ENCODE assay signal across 9 cellular contexts in the genomic region with DNA sequence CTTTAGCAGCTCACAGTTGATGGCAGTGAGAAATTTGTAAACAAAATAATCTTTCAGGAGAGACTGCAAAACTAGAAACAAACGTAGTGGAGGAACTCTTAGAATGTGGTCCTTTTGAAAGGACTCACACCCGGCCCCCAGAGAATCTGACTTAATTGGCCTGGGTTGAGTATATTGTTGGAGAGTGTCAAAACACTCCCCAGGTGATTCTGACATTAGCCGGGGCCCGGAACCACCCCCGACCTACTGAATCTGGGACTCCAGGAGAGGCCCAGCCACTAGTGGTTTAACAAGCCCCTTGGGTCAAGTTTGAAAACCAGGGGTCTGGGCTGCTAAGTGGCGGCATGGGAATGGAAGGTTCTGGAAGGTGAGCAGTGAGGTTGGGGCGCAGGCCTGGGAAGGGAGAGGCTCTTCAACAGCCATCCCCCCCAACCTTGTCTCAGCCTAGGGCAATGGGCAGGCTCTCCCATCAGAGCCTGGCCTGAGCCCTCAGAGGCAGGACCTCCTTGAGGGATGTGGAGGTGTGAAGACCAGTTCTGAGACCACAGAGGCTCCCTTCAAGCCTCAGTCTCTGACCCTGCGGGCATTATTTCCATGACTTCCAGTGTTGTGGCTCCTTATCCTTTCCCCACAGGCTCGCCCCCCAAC. TPM values are rescaled to one million over a fixed set of nuclear protein-coding genes. Genes with fewer than 3 reads are reported as not detected.
DNase-seq lines count a peak whose midpoint lies in the region; ATAC-seq, FAIRE-seq and TF ChIP-seq lines count a peak whose summit lies in the region.
"Had no signal": no experiment of that assay in that cellular context is flagged by ENCODE, and none has a peak within 500 bp of the region (broad histone marks: within the 10 kb centered on the region; RNA-seq: fewer than 3 reads in every experiment).

No MANE protein-coding gene starts in this region.

- no peaks in the 10 kb centered on the region for H3K9me3 Mint-ChIP-seq in activated T-cell treated with anti-CD3 and anti-CD28 coated beads, Interleukin-2, amount 50 U/mL, for 4 hours
- H3K9me3 Mint-ChIP-seq in activated B cell treated with CpG ODN at 0.5 μM for 24 hours, result no peaks in the 10 kb centered on the region

- no peak overlapping the region for H2AFZ ChIP-seq in HepG2 (ENCODE audit: low read length)

- H3K27me3 ChIP-seq in HepG2 (ENCODE audit: control insufficient read depth in 1 of 2, insufficient read depth in 2 of 2, low read length in 2 of 2) (peaks cover 0 to 12% of the 10 kb centered on the region in 2 experiments; a peak in 3 of 5 replicates), stomach (no peaks in the 10 kb centered on the region)

- H3K9ac ChIP-seq in HepG2 (ENCODE audit: insufficient read depth, low read depth, low read length), result no peak overlapping the region

- peak overlapping the region; percentile 71 for H3K4me2 ChIP-seq in HepG2 (ENCODE audit: low read depth, low read length)

- intact Hi-C loops in activated B cell treated with CpG ODN at 0.5 μM for 24 hours (cut with micrococcal nuclease), result loop anchor here (10.0 kb wide), 1 partner anchor 618 kb away; no protein-coding TSS in a partner anchor
- intact Hi-C loops in HepG2 (cut with micrococcal nuclease; ENCODE audit: unreplicated experiment), result no loop called here
- intact Hi-C loops in stomach (cut with DNase I; ENCODE audit: low total_unique reads), result no loop called here

- no peak for DNase-seq in activated T-cell treated with anti-CD3 and anti-CD28 coated beads, Interleukin-2, amount 50 U/mL, for 4 hours
- DNase-seq in activated T-cell treated with anti-CD3 and anti-CD28 coated beads, Interleukin-2, amount 50 U/mL, for 1 hour, result no peak
- DNase-seq in activated B cell treated with CpG ODN at 0.5 μM for 24 hours, result no peak
- DNase-seq in HepG2 (ENCODE audit: low spot score), result no peak
- DNase-seq in stomach, result no peak
- no peak for DNase-seq in NAMALWA (ENCODE audit: low spot score)
- DNase-seq in NCI-H2081 treated with DMSO at 0.1 percent for 48 hours (lab: John Stamatoyannopoulos, UW), result no peak

- peak overlapping the region; percentile 80 for H3K4me3 Mint-ChIP-seq in activated T-cell treated with anti-CD3 and anti-CD28 coated beads, Interleukin-2, amount 50 U/mL, for 4 hours
- peak overlapping the region; percentile 86 for H3K4me3 Mint-ChIP-seq in activated B cell treated with CpG ODN at 0.5 μM for 24 hours

- no peak for TF ChIP-seq RAD21 in HepG2 (CRISPR knock-in tag; IDR thresholded peaks at IDR 0.05)

- peaks cover 3% of the 10 kb centered on the region for H3K36me3 Mint-ChIP-seq in activated T-cell treated with anti-CD3 and anti-CD28 coated beads, Interleukin-2, amount 50 U/mL, for 4 hours (ENCODE audit: insufficient read depth)
- H3K36me3 Mint-ChIP-seq in activated B cell treated with CpG ODN at 0.5 μM for 24 hours (ENCODE audit: low read depth), result peaks cover 14% of the 10 kb centered on the region

- WGBS in HepG2 (ENCODE audit: low lambda C conversion rate), result 30% methylated on average over 3 of the region's 9 CpGs
- WGBS in stomach, 5 donors, result 53 to 67% (median 62%) methylated on average over 9 of the region's 9 CpGs

- ATAC-seq in activated T-cell treated with anti-CD3 and anti-CD28 coated beads, Interleukin-2, amount 50 U/mL, for 4 hours, result no peak
- no peak for ATAC-seq in activated B cell treated with CpG ODN at 0.5 μM for 24 hours (ENCODE audit: low read depth)
- ATAC-seq in HepG2, result no peak; the same call in 2 of the 3 replicates
- ATAC-seq in HG03095 (IDR thresholded peaks at IDR 0.05; ENCODE audit: unreplicated experiment), result no peak
- ATAC-seq: GM12878 had no signal

- H3K36me3 ChIP-seq in HepG2 (replicated peaks in 1 of 2; ENCODE audit: control insufficient read depth in 1 of 2, insufficient read depth in 2 of 2, low read length in 2 of 2) (no peaks in the 10 kb centered on the region), stomach (no peaks in the 10 kb centered on the region)

- H4K20me1 ChIP-seq in HepG2 (ENCODE audit: insufficient read depth, low read length), result no peaks in the 10 kb centered on the region

- in situ Hi-C loops in HepG2 (cut with HindIII; ENCODE audit: extremely low pct_ligation_motif_present, low pct_unique_long_range_greater_than_20kb), result no loop called here

- peak overlapping the region; percentile 89 for H3K27ac Mint-ChIP-seq in activated B cell treated with CpG ODN at 0.5 μM for 24 hours

- TF ChIP-seq EP300 in HepG2 (IDR thresholded peaks at IDR 0.05; ENCODE audit: low read depth in 2 of 2, low read length in 2 of 2) (no peak), HepG2 (CRISPR knock-in tag; IDR thresholded peaks at IDR 0.05; ENCODE audit: borderline replicate concordance) (no peak), stomach (IDR thresholded peaks at IDR 0.05) (no peak)

- CTCF ChIA-PET in activated B cell treated with CpG ODN at 0.5 μM for 24 hours (lab: Charles Lee), result interaction anchor here (1.2 kb wide), 1 partner anchor 22 kb away, joined by 5 read pairs; no protein-coding TSS in a partner anchor
- CTCF ChIA-PET in HepG2 (lab: Yijun Ruan, JAX; ENCODE audit: low intra/inter-chr PET ratio, low total read pairs), result no interaction called here

- TF ChIP-seq POLR2A in HepG2 (IDR thresholded peaks at IDR 0.05; ENCODE audit: insufficient read depth in 1 of 2, low read depth in 2 of 2, low read length in 2 of 2), result no peak
- TF ChIP-seq POLR2A in stomach (IDR thresholded peaks at IDR 0.05), result no peak

- POLR2A ChIA-PET in activated B cell treated with CpG ODN at 0.5 μM for 24 hours (lab: Charles Lee), result interaction anchor here (1.3 to 1.6 kb wide), 2 partner anchors 16 to 22 kb away, joined by 4 to 6 read pairs; no protein-coding TSS in a partner anchor
- POLR2A ChIA-PET in HepG2 (lab: Yijun Ruan, JAX), result no interaction called here

- no TSS peak for BruUV-seq in HepG2 (replicated peaks; lab: Mats Ljungman, UMichigan)

- TF ChIP-seq CTCF in activated B cell treated with CpG ODN at 0.5 μM for 24 hours (IDR thresholded peaks at IDR 0.05) (no peak), HepG2 (CRISPR knock-in tag; IDR thresholded peaks at IDR 0.05) (no peak), stomach (IDR thresholded peaks at IDR 0.05) (no peak)

- H3K79me2 ChIP-seq in HepG2 (ENCODE audit: insufficient read depth, low read length), result no peaks in the 10 kb centered on the region

- H3K4me1 ChIP-seq in HepG2 (ENCODE audit: insufficient read depth, low read length), result peaks cover 22% of the 10 kb centered on the region
- H3K4me1 ChIP-seq in stomach, result peaks cover under 1 to 41% (median 28%) of the 10 kb centered on the region in 4 donors

- no peak for FAIRE-seq in HepG2 (lab: Jason Lieb, UNC)
- FAIRE-seq: GM12878 had no signal

- H3K4me1 Mint-ChIP-seq in activated T-cell treated with anti-CD3 and anti-CD28 coated beads, Interleukin-2, amount 50 U/mL, for 4 hours (ENCODE audit: low read depth), result peaks cover 46% of the 10 kb centered on the region
- peaks cover 73% of the 10 kb centered on the region for H3K4me1 Mint-ChIP-seq in activated B cell treated with CpG ODN at 0.5 μM for 24 hours

- H3K27ac ChIP-seq in HepG2 (ENCODE audit: extremely low read length, insufficient read depth, low read length) (no peak overlapping the region), stomach (peak overlapping the region; percentile 81 to 91 (median 87))

- H3K27me3 Mint-ChIP-seq in activated T-cell treated with anti-CD3 and anti-CD28 coated beads, Interleukin-2, amount 50 U/mL, for 4 hours (ENCODE audit: low read depth), result no peaks in the 10 kb centered on the region
- no peaks in the 10 kb centered on the region for H3K27me3 Mint-ChIP-seq in activated B cell treated with CpG ODN at 0.5 μM for 24 hours

- H3K9me3 ChIP-seq in HepG2 (ENCODE audit: low read length), result no peaks in the 10 kb centered on the region
- H3K9me3 ChIP-seq in stomach, result no peaks in the 10 kb centered on the region

- H3K4me3 ChIP-seq in HepG2 (replicated peaks in 1 of 3; ENCODE audit: insufficient read depth in 1 of 3, low read depth in 2 of 3, low read length in 3 of 3), result no peak overlapping the region; a peak in 1 of 6 replicates
- no peak overlapping the region for H3K4me3 ChIP-seq in stomach

TF ChIP-seq in HepG2, 621 proteins besides CTCF, POLR2A, EP300 and RAD21 (continues in another document):
- no peak for TF ChIP-seq PHF8 (CRISPR knock-in tag; IDR thresholded peaks at IDR 0.05)
- 0 out of 2 replicates have a peak, but pooled peaks have one; percentile 2 for TF ChIP-seq RXRA (CRISPR knock-in tag; IDR thresholded peaks at IDR 0.05)
- 0 out of 2 replicates have a peak, but pooled peaks have one; percentile 28 for TF ChIP-seq CENPT (CRISPR knock-in tag; IDR thresholded peaks at IDR 0.05; ENCODE audit: low read depth)
- no peak for TF ChIP-seq NKX3-1 (CRISPR knock-in tag; IDR thresholded peaks at IDR 0.05)

RNA-seq across cellular contexts. Expression of a gene that starts 1.1 kb away (rescaled TPM):
- 10 to 100 TPM; 33.8 to 43.1 (median 33.9) TPM for total RNA-seq in activated T-cell treated with anti-CD3 and anti-CD28 coated beads, Interleukin-2, amount 50 U/mL, for 4 hours
- 59.9 and 60.8 TPM in 2 replicates for total RNA-seq in activated B cell treated with CpG ODN at 0.5 μM for 24 hours
- 3.0 and 3.2 TPM in 2 replicates for total RNA-seq in HepG2 (2016; rRNA removed; fragmentation: Illumina TruSeq; extraction: Trizol)
- total RNA-seq in HepG2 (2016; cell fraction: cytosol; rRNA removed; fragmentation: Illumina TruSeq; extraction: Trizol; ENCODE audit: low read depth), result 1.2 and 1.3 TPM in 2 replicates
- 2.3 and 2.7 TPM in 2 replicates for total RNA-seq in HepG2 (2016; cell fraction: insoluble cytoplasmic fraction; rRNA removed; fragmentation: Illumina TruSeq; extraction: Trizol)
- 4.8 and 5.0 TPM in 2 replicates for total RNA-seq in HepG2 (2016; cell fraction: membrane; rRNA removed; fragmentation: Illumina TruSeq; extraction: Trizol)
- total RNA-seq in HepG2 (2016; cell fraction: nucleus; rRNA removed; fragmentation: Illumina TruSeq; extraction: Trizol), result 2.7 and 3.9 TPM in 2 replicates
- polyA plus RNA-seq in HepG2 (2011; rRNA removed), result 2.4 and 2.9 TPM in 2 replicates
- polyA plus RNA-seq in HepG2 (2011; cell fraction: cytosol; rRNA removed), result 1.5 and 2.1 TPM in 2 replicates
- polyA plus RNA-seq in HepG2 (2011; cell fraction: nucleus; rRNA removed), result 1.2 and 2.1 TPM in 2 replicates
- polyA plus RNA-seq in HepG2 (2012), result 1.8 and 2.5 TPM in 2 replicates
- 1.5 and 2.0 TPM in 2 replicates for polyA plus RNA-seq in HepG2 (2016; cell fraction: cytosol; fragmentation: Illumina TruSeq; extraction: Trizol; ENCODE audit: low read depth)
- polyA plus RNA-seq in HepG2 (2016; cell fraction: insoluble cytoplasmic fraction; fragmentation: Illumina TruSeq; extraction: Trizol; ENCODE audit: low read depth), result 4.0 and 4.7 TPM in 2 replicates
- 3.8 and 4.8 TPM in 2 replicates for polyA plus RNA-seq in HepG2 (2016; cell fraction: membrane; fragmentation: Illumina TruSeq; extraction: Trizol; ENCODE audit: low read depth)
- polyA plus RNA-seq in HepG2 (2016; cell fraction: nucleus; fragmentation: Illumina TruSeq; extraction: Trizol; ENCODE audit: insufficient read depth, low read depth), result 3.9 and 4.5 TPM in 2 replicates
- polyA minus RNA-seq in HepG2 (2011; rRNA and poly(A)+ RNA removed; ENCODE audit: low replicate concordance), result 5.5 and 9.6 TPM in 2 replicates
- polyA minus RNA-seq in HepG2 (2011; cell fraction: cytosol; rRNA and poly(A)+ RNA removed), result 3.2 and 3.3 TPM in 2 replicates
- 2.6 and 2.7 TPM in 2 replicates for polyA minus RNA-seq in HepG2 (2011; cell fraction: nucleus; rRNA and poly(A)+ RNA removed)
- total RNA-seq in stomach, result 10 to 100 TPM in 3 of 5 donors, 1 to 10 TPM in 2; 2.2 to 21.7 (median 17.5) TPM
- 10 to 100 TPM in 2 of 3 donors, 1 to 10 TPM in 1; 8.0 to 13.3 (median 12.2) TPM for polyA plus RNA-seq in stomach
